Comparison of ENCODE assay signal across 20 cellular contexts in genomic region chr5:111422245-111422644, GRCh38.
DNase-seq lines count a peak whose midpoint lies in the region; ATAC-seq and TF ChIP-seq lines count a peak whose summit lies in the region.
"Had no signal": no experiment of that assay in that cellular context is flagged by ENCODE, and none has a peak within 500 bp of the region (broad histone marks: within the 10 kb centered on the region; RNA-seq: fewer than 3 reads in every experiment).

No MANE protein-coding gene starts in this region.

- TF ChIP-seq CTCF in GM12865 (IDR thresholded peaks at IDR 0.05; ENCODE audit: insufficient read depth, low read depth, low read length, missing control alignments) = no peak

- peak; percentile 46 for DNase-seq in GM12865 (ENCODE audit: low read depth)
- no peak for DNase-seq in HT-29 (ENCODE audit: low spot score)
- DNase-seq in cerebellar cortex (ENCODE audit: low spot score) = no peak
- no peak for DNase-seq in NCI-H2227 treated with DMSO at 0.1 percent for 48 hours (lab: John Stamatoyannopoulos, UW)
- DNase-seq: activated gamma-delta T cell treated with Interleukin-2 at 50 U/mL for 16 hours; body of pancreas; hippocampal formation; left colon; NCI-H187; NCI-H69; occipital lobe; sigmoid colon; stimulated activated CD4-positive, alpha-beta T cell treated with anti-CD3 and anti-CD28 coated beads, Interleukin-2, amount 100 ng/mL, for 48 hours; stimulated activated CD8-positive, alpha-beta memory T cell treated with anti-CD3 and anti-CD28 coated beads, Interleukin-4, amount 100 ng/mL, for 48 hours; SW 1271; testis had no signal

- peak; percentile 64 for ATAC-seq in GM18873 (IDR thresholded peaks at IDR 0.05; ENCODE audit: low FRiP score, unreplicated experiment)
- ATAC-seq in GM21576 (IDR thresholded peaks at IDR 0.05; ENCODE audit: unreplicated experiment) = peak; percentile 87
- ATAC-seq in HG03103 (IDR thresholded peaks at IDR 0.05; ENCODE audit: low read depth, unreplicated experiment) = peak; percentile 56
- no peak for ATAC-seq in GM18517 (IDR thresholded peaks at IDR 0.05; ENCODE audit: unreplicated experiment)
- ATAC-seq: body of pancreas, left colon had no signal

- no peak overlapping the region for H3K4me3 ChIP-seq in GM12865 (ENCODE audit: low read depth, low read length)
- H3K4me3 ChIP-seq: body of pancreas, sigmoid colon, testis had no signal
